In genomic region chr17:19361326-19361725, GRCh38 we compare ENCODE assay signal across 1 cellular context.
TF ChIP-seq lines count a peak whose summit lies in the region.

No MANE protein-coding gene starts in this region.

TF ChIP-seq in SK-N-SH, 30 proteins besides CTCF, POLR2A, EP300 and RAD21 (continued from another document):
- no peak for TF ChIP-seq USF1 (IDR thresholded peaks at IDR 0.05; ENCODE audit: borderline replicate concordance, low read depth)
- TF ChIP-seq GABPA (IDR thresholded peaks at IDR 0.05; ENCODE audit: low read depth), result no peak
- TF ChIP-seq MAX (IDR thresholded peaks at IDR 0.05; ENCODE audit: low read depth), result no peak
- TF ChIP-seq RXRA (IDR thresholded peaks at IDR 0.05; ENCODE audit: borderline replicate concordance, low read depth), result no peak
- no peak for TF ChIP-seq SMC3 (IDR thresholded peaks at IDR 0.05; ENCODE audit: low read depth, low read length)
- no peak for TF ChIP-seq JUND (IDR thresholded peaks at IDR 0.05)
- no peak for TF ChIP-seq SIN3A (IDR thresholded peaks at IDR 0.05; ENCODE audit: borderline replicate concordance, low read depth, low read length)
- no peak for TF ChIP-seq IRF3 (IDR thresholded peaks at IDR 0.05; ENCODE audit: low read depth, low read length)
- no peak for TF ChIP-seq MXI1 (IDR thresholded peaks at IDR 0.05; ENCODE audit: low read depth, low read length)
- TF ChIP-seq POLR2AphosphoS5 (IDR thresholded peaks at IDR 0.05; ENCODE audit: low read depth, low read length), result no peak
- TF ChIP-seq NFIC (IDR thresholded peaks at IDR 0.05; ENCODE audit: borderline replicate concordance), result no peak
- no peak for TF ChIP-seq EZH2phosphoT487 (IDR thresholded peaks at IDR 0.05; ENCODE audit: borderline replicate concordance, low read depth)
- no peak for TF ChIP-seq FOSL2 (IDR thresholded peaks at IDR 0.05; ENCODE audit: borderline replicate concordance, low read depth)
- no peak for TF ChIP-seq REST (IDR thresholded peaks at IDR 0.05; ENCODE audit: low read depth, low read length)
- TF ChIP-seq YY1 (IDR thresholded peaks at IDR 0.05; ENCODE audit: low read depth), result no peak
- no peak for TF ChIP-seq ZBTB33 (IDR thresholded peaks at IDR 0.05; ENCODE audit: borderline replicate concordance, low read depth)
- TF ChIP-seq NRF1 (IDR thresholded peaks at IDR 0.05; ENCODE audit: low read depth, low read length), result no peak
